ENCODE assay signal across 1 cellular context in the genomic region with DNA sequence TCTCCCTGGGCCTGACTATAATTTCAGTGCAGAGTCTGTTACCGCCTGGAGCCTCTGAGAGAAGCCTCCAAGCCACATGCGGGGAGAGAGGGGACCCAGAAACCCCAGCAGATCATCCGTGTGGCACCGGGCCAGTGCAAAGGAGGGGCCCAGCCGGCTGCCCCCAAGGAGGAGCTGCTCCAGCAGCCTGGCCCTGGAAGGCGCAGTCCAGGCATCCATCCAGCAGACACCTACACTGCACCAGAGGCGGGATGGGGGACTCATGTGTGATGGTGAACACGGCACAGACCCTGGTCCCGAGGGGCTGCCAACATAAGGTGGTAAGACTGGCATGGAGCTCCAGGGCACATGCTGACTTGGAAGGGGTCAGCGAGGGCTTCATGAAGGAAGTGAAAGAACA.
TF ChIP-seq lines count a peak whose summit lies in the region.

No MANE protein-coding gene starts in this region.

TF ChIP-seq in GM12878, 131 proteins besides CTCF, POLR2A, EP300 and RAD21:
- TF ChIP-seq IKZF1 (conservative IDR thresholded peaks at IDR 0.05) (peak; percentile 19; the same call in 1 of the 2 replicates), ZNF274 (IDR thresholded peaks at IDR 0.05; ENCODE audit: insufficient read depth, insufficient read length) (no peak), IKZF2 (IDR thresholded peaks at IDR 0.05) (no peak)
